Comparison of ENCODE assay signal across 12 cellular contexts in genomic region chr3:11480663-11481298, GRCh38.
DNase-seq lines count a peak whose midpoint lies in the region; ATAC-seq and TF ChIP-seq lines count a peak whose summit lies in the region.
"Had no signal": no experiment of that assay in that cellular context is flagged by ENCODE, and none has a peak within 500 bp of the region (broad histone marks: within the 10 kb centered on the region; RNA-seq: fewer than 3 reads in every experiment).

No MANE protein-coding gene starts in this region.

- no peak overlapping the region for H3K4me3 ChIP-seq in thoracic aorta
- H3K4me3 ChIP-seq: SK-N-MC had no signal

- H3K27ac ChIP-seq in VCaP (peak overlapping the region; percentile 86), thoracic aorta (peak overlapping the region; percentile 76 to 80)
- H3K27ac ChIP-seq: SK-N-MC had no signal

- H3K4me1 ChIP-seq in thoracic aorta (ENCODE audit: control insufficient read depth in 1 of 2, low read depth in 2 of 2), result peaks cover 40 to 54% of the 10 kb centered on the region in 2 donors

- no peak for ATAC-seq in thoracic aorta (ENCODE audit: insufficient number of reproducible peaks, low FRiP score, low read depth)

- no peak for TF ChIP-seq CTCF in VCaP (conservative IDR thresholded peaks at IDR 0.05)
- TF ChIP-seq CTCF in thoracic aorta (IDR thresholded peaks at IDR 0.05), result no peak

- peak; percentile 25 for DNase-seq in NCI-H1092 (lab: John Stamatoyannopoulos, UW)
- peak; percentile 25 for DNase-seq in iPS DF 4.7 (ENCODE audit: extremely low read depth, low spot score)
- no peak for DNase-seq in thoracic aorta (ENCODE audit: low spot score)
- no peak for DNase-seq in NCI-H526 (lab: John Stamatoyannopoulos, UW)
- no peak for DNase-seq in NCI-H1436 (lab: John Stamatoyannopoulos, UW)
- DNase-seq in NCI-H1694 treated with DMSO at 0.1 percent for 48 hours (lab: John Stamatoyannopoulos, UW), result no peak
- DNase-seq: activated CD4-positive, alpha-beta T cell treated with anti-CD3 and anti-CD28 coated beads, Interleukin-2, amount 10 ng/mL, durations not matched to agents 24 days and 14 days; activated gamma-delta T cell treated with Interleukin-2 at 50 U/mL for 16 hours; Calu3; mammary epithelial cell had no signal

- H3K9me3 ChIP-seq in thoracic aorta, result no peaks in the 10 kb centered on the region

- H3K36me3 ChIP-seq in thoracic aorta, result no peaks in the 10 kb centered on the region

- H3K27me3 ChIP-seq in thoracic aorta (replicated peaks; ENCODE audit: insufficient read depth), result no peaks in the 10 kb centered on the region

Comparison
In these comparisons a context has a peak if more than half of its experiments do, and no peak if none do; other contexts are left out.
1. DNase-seq: peak in NCI-H1092 (single experiment) and iPS DF 4.7 (single experiment); none in thoracic aorta (single experiment), NCI-H526 (0 of 2), NCI-H1436 (single experiment) and NCI-H1694 treated with DMSO at 0.1 percent for 48 hours (single experiment).